Comparison of ENCODE assay signal across 12 cellular contexts in the genomic region with DNA sequence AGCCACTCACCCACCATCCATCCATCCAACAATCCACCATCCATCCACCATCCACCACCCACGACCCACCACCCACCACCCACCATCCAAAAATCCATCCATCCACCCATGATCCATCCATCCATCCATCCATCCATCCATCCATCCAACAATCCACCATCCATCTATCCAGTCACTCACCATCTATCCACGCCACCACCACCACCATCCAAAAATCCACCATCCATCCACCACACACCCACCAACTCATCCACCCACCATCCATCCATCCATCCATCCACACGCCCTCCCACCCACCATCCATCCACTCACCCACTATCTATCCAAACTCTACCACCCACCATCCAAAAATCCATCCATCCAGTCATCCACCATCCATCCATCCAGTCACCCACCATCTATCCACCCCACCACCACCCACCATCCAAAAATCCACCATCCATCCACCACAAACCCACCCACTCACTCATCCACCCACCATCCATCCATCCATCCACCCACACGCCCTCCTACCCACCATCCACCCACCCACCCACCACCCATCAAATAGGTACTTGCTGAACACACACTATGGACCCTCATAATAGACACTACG. TPM values are rescaled to one million over a fixed set of nuclear protein-coding genes. Genes with fewer than 3 reads are reported as not detected.
DNase-seq lines count a peak whose midpoint lies in the region; ATAC-seq, FAIRE-seq and TF ChIP-seq lines count a peak whose summit lies in the region.
"Had no signal": no experiment of that assay in that cellular context is flagged by ENCODE, and none has a peak within 500 bp of the region (broad histone marks: within the 10 kb centered on the region; RNA-seq: fewer than 3 reads in every experiment).

No MANE protein-coding gene starts in this region.

- peaks cover 12% of the 10 kb centered on the region for H3K4me1 Mint-ChIP-seq in activated T-cell treated with anti-CD3 and anti-CD28 coated beads, Interleukin-2, amount 50 U/mL, for 72 hours (ENCODE audit: low read depth)
- H3K4me1 Mint-ChIP-seq in stimulated activated memory B cell treated with anti-CD40 and anti-IgM and Interleukin-4, amounts not matched to agents 10 μg/mL and 1 μg/mL and 100 μg/mL, for 72 hours = peaks cover 26% of the 10 kb centered on the region
- H3K4me1 Mint-ChIP-seq: CD14-positive monocyte had no signal

- H2AK9ac ChIP-seq in IMR-90 (replicated peaks; ENCODE audit: low read depth, low read length, poor library complexity) = no peak overlapping the region

- peaks cover 7% of the 10 kb centered on the region for H3K9me1 ChIP-seq in IMR-90 (ENCODE audit: insufficient read depth, low read length)

- TF ChIP-seq RAD21 in IMR-90 (IDR thresholded peaks at IDR 0.05; ENCODE audit: low read length) = no peak
- no peak for TF ChIP-seq RAD21 in HepG2 (CRISPR knock-in tag; IDR thresholded peaks at IDR 0.05)

- no peak overlapping the region for H3K23ac ChIP-seq in IMR-90 (ENCODE audit: low read depth, low read length)

- H4K5ac ChIP-seq in IMR-90 (ENCODE audit: low read depth, low read length) = no peak overlapping the region

- TF ChIP-seq CTCF in IMR-90 (conservative IDR thresholded peaks at IDR 0.05; ENCODE audit: low read depth, low read length) (no peak), HepG2 (CRISPR knock-in tag; IDR thresholded peaks at IDR 0.05) (no peak)

- BruUV-seq in IMR-90 (replicated peaks; lab: Mats Ljungman, UMichigan) (no TSS peak), HepG2 (replicated peaks; lab: Mats Ljungman, UMichigan) (no TSS peak)

- no peak for TF ChIP-seq EP300 in HepG2 (IDR thresholded peaks at IDR 0.05; ENCODE audit: low read depth in 2 of 2, low read length in 2 of 2)
- no peak for TF ChIP-seq EP300 in HepG2 (CRISPR knock-in tag; IDR thresholded peaks at IDR 0.05; ENCODE audit: borderline replicate concordance)

- in situ Hi-C loops in IMR-90 (cut with MboI; ENCODE audit: low sequenced_read_pairs) (no loop called here), HepG2 (cut with HindIII; ENCODE audit: extremely low pct_ligation_motif_present, low pct_unique_long_range_greater_than_20kb) (no loop called here)

- no peaks in the 10 kb centered on the region for H3K27me3 Mint-ChIP-seq in activated T-cell treated with anti-CD3 and anti-CD28 coated beads, Interleukin-2, amount 50 U/mL, for 72 hours (ENCODE audit: low read depth)
- H3K27me3 Mint-ChIP-seq in stimulated activated memory B cell treated with anti-CD40 and anti-IgM and Interleukin-4, amounts not matched to agents 10 μg/mL and 1 μg/mL and 100 μg/mL, for 72 hours = no peaks in the 10 kb centered on the region

- H3K27me3 ChIP-seq in IMR-90 (ENCODE audit: control insufficient read depth, insufficient read depth, low read length) (no peaks in the 10 kb centered on the region), HepG2 (ENCODE audit: control insufficient read depth in 1 of 2, insufficient read depth in 2 of 2, low read length in 2 of 2) (no peaks in the 10 kb centered on the region)

- H2AK5ac ChIP-seq in IMR-90 (ENCODE audit: low read depth, low read length) = no peak overlapping the region

- ATAC-seq in activated T-cell treated with anti-CD3 and anti-CD28 coated beads, Interleukin-2, amount 50 U/mL, for 72 hours (replicated peaks in 1 of 2) = no peak
- no peak for ATAC-seq in IMR-90 (ENCODE audit: low read depth)
- ATAC-seq in stimulated activated memory B cell treated with anti-CD40 and anti-IgM and Interleukin-4, amounts not matched to agents 10 μg/mL and 1 μg/mL and 100 μg/mL, for 72 hours = no peak
- ATAC-seq in HepG2 = no peak
- ATAC-seq in GM21526 (IDR thresholded peaks at IDR 0.05; ENCODE audit: low FRiP score, unreplicated experiment) = no peak

- no peak overlapping the region for H3K4ac ChIP-seq in IMR-90 (ENCODE audit: low read depth, low read length)

- no peak for TF ChIP-seq POLR2A in IMR-90 (IDR thresholded peaks at IDR 0.05; ENCODE audit: low read depth, low read length)
- TF ChIP-seq POLR2A in HepG2 (IDR thresholded peaks at IDR 0.05; ENCODE audit: insufficient read depth in 1 of 2, low read depth in 2 of 2, low read length in 2 of 2) = no peak

- H2BK15ac ChIP-seq in IMR-90 (ENCODE audit: low read depth, low read length) = no peak overlapping the region

- POLR2A ChIA-PET in IMR-90 (lab: Charles Lee; ENCODE audit: unreplicated experiment) = no interaction called here
- POLR2A ChIA-PET in HepG2 (lab: Yijun Ruan, JAX) = no interaction called here

- peaks cover 33% of the 10 kb centered on the region for H3K36me3 ChIP-seq in IMR-90 (ENCODE audit: control insufficient read depth, insufficient read depth, low read length)
- H3K36me3 ChIP-seq in HepG2 (replicated peaks in 1 of 2; ENCODE audit: control insufficient read depth in 1 of 2, insufficient read depth in 2 of 2, low read length in 2 of 2) = peaks cover 9 to 37% of the 10 kb centered on the region in 2 experiments; a peak in 4 of 5 replicates

- no peak overlapping the region for H3K18ac ChIP-seq in IMR-90 (ENCODE audit: low read depth, low read length)

- no peak overlapping the region for H2BK20ac ChIP-seq in IMR-90 (ENCODE audit: low read depth, low read length)

- CTCF ChIA-PET in IMR-90 (lab: Yijun Ruan, JAX) (no interaction called here), HepG2 (lab: Yijun Ruan, JAX; ENCODE audit: low intra/inter-chr PET ratio, low total read pairs) (no interaction called here)

- no peak overlapping the region for H3K14ac ChIP-seq in IMR-90 (replicated peaks; ENCODE audit: low read depth, low read length)

- peak overlapping the region; percentile 54 for H2BK5ac ChIP-seq in IMR-90 (ENCODE audit: low read depth, low read length, poor library complexity, severe bottlenecking)

- no peak overlapping the region for H2AFZ ChIP-seq in IMR-90 (replicated peaks; ENCODE audit: low read length, poor library complexity)
- H2AFZ ChIP-seq in HepG2 (ENCODE audit: low read length) = no peak overlapping the region

- H3K27ac ChIP-seq in IMR-90 (ENCODE audit: insufficient read depth, low read length) (no peak overlapping the region), HepG2 (ENCODE audit: extremely low read length, insufficient read depth, low read length) (no peak overlapping the region)
- H3K27ac ChIP-seq: 22Rv1 had no signal

- 89 to 100% methylated on average over 2 to 4 of the region's 5 CpGs for WGBS in IMR-90 (ENCODE audit: extremely low coverage in 2 of 2, insufficient read length in 1 of 2), 2 experiments
- WGBS in HepG2 (ENCODE audit: low lambda C conversion rate) = 98% methylated on average over 5 of the region's 5 CpGs

- H3K27ac Mint-ChIP-seq in activated T-cell treated with anti-CD3 and anti-CD28 coated beads, Interleukin-2, amount 50 U/mL, for 72 hours = peak overlapping the region; percentile 13
- H3K27ac Mint-ChIP-seq in stimulated activated memory B cell treated with anti-CD40 and anti-IgM and Interleukin-4, amounts not matched to agents 10 μg/mL and 1 μg/mL and 100 μg/mL, for 72 hours = peak overlapping the region; percentile 51

- H3K9ac ChIP-seq in IMR-90 (ENCODE audit: low read depth, low read length) = no peak overlapping the region
- H3K9ac ChIP-seq in HepG2 (ENCODE audit: insufficient read depth, low read depth, low read length) = no peak overlapping the region

- no peak for DNase-seq in activated T-cell treated with anti-CD3 and anti-CD28 coated beads, Interleukin-2, amount 50 U/mL, for 72 hours
- DNase-seq in activated T-cell treated with anti-CD3 and anti-CD28 coated beads for 4 hours (no peak), IMR-90 (no peak), HepG2 (ENCODE audit: low spot score) (no peak)
- DNase-seq: DMS53, GF-D8 had no signal

- dilution Hi-C loops in IMR-90 (cut with HindIII; ENCODE audit: low sequenced_read_pairs, unreplicated experiment) = no loop called here

- H3K4me3 Mint-ChIP-seq in activated T-cell treated with anti-CD3 and anti-CD28 coated beads, Interleukin-2, amount 50 U/mL, for 72 hours = no peak overlapping the region
- H3K4me3 Mint-ChIP-seq in stimulated activated memory B cell treated with anti-CD40 and anti-IgM and Interleukin-4, amounts not matched to agents 10 μg/mL and 1 μg/mL and 100 μg/mL, for 72 hours = no peak overlapping the region

- H3K9me3 Mint-ChIP-seq in activated T-cell treated with anti-CD3 and anti-CD28 coated beads, Interleukin-2, amount 50 U/mL, for 72 hours = no peaks in the 10 kb centered on the region
- H3K9me3 Mint-ChIP-seq in stimulated activated memory B cell treated with anti-CD40 and anti-IgM and Interleukin-4, amounts not matched to agents 10 μg/mL and 1 μg/mL and 100 μg/mL, for 72 hours = peaks cover 11% of the 10 kb centered on the region

- H2BK120ac ChIP-seq in IMR-90 (ENCODE audit: low read depth, low read length) = no peak overlapping the region

- H4K91ac ChIP-seq in IMR-90 (ENCODE audit: insufficient read depth, low read depth, low read length) = no peak overlapping the region

- no peak for FAIRE-seq in HepG2 (lab: Jason Lieb, UNC)
- FAIRE-seq: GM19239, H54 had no signal

- intact Hi-C loops in IMR-90 (cut with micrococcal nuclease) = no loop called here
- intact Hi-C loops in HepG2 (cut with micrococcal nuclease; ENCODE audit: unreplicated experiment) = no loop called here

- no peak overlapping the region for H4K8ac ChIP-seq in IMR-90 (ENCODE audit: low read depth in 2 of 2, low read length in 2 of 2)

- peaks cover 4% of the 10 kb centered on the region; the same call in 1 of the 2 replicates for H4K20me1 ChIP-seq in IMR-90 (ENCODE audit: insufficient read depth, low read length)
- no peaks in the 10 kb centered on the region for H4K20me1 ChIP-seq in HepG2 (ENCODE audit: insufficient read depth, low read length)

- H3K4me2 ChIP-seq in IMR-90 (ENCODE audit: low read depth, low read length) (no peak overlapping the region), HepG2 (ENCODE audit: low read depth, low read length) (no peak overlapping the region)

- H3K36me3 Mint-ChIP-seq in activated T-cell treated with anti-CD3 and anti-CD28 coated beads, Interleukin-2, amount 50 U/mL, for 72 hours (ENCODE audit: insufficient read depth in 2 of 2) = peaks cover 6 to 7% of the 10 kb centered on the region in 2 donors
- peaks cover 46% of the 10 kb centered on the region for H3K36me3 Mint-ChIP-seq in stimulated activated memory B cell treated with anti-CD40 and anti-IgM and Interleukin-4, amounts not matched to agents 10 μg/mL and 1 μg/mL and 100 μg/mL, for 72 hours

- no peaks in the 10 kb centered on the region for H3K9me3 ChIP-seq in IMR-90 (ENCODE audit: control insufficient read depth, insufficient read depth, low read length)
- H3K9me3 ChIP-seq in HepG2 (ENCODE audit: low read length) = no peaks in the 10 kb centered on the region

- no peak overlapping the region for H3K56ac ChIP-seq in IMR-90 (ENCODE audit: extremely low read depth, insufficient read depth, low read length)

- no peaks in the 10 kb centered on the region for H3K4me1 ChIP-seq in IMR-90 (ENCODE audit: control insufficient read depth, insufficient read depth, low read length)
- no peaks in the 10 kb centered on the region for H3K4me1 ChIP-seq in HepG2 (ENCODE audit: insufficient read depth, low read length)

- H3K79me1 ChIP-seq in IMR-90 (ENCODE audit: low read depth in 1 of 2, low read length in 2 of 2) = peaks cover 31 to 42% of the 10 kb centered on the region in 2 experiments

- H3K79me2 ChIP-seq in HepG2 (ENCODE audit: insufficient read depth, low read length) = peaks cover 9% of the 10 kb centered on the region

- H3K4me3 ChIP-seq in IMR-90 (ENCODE audit: insufficient read depth, low read depth, low read length) = no peak overlapping the region
- no peak overlapping the region for H3K4me3 ChIP-seq in HepG2 (replicated peaks in 1 of 3; ENCODE audit: insufficient read depth in 1 of 3, low read depth in 2 of 3, low read length in 3 of 3)

RNA-seq across cellular contexts. Expression of gene DPH7, which starts 9.0 kb away (rescaled TPM):
- total RNA-seq in activated T-cell treated with anti-CD3 and anti-CD28 coated beads, Interleukin-2, amount 50 U/mL, for 72 hours = 10 to 100 TPM; 32.8 to 41.9 TPM
- total RNA-seq in IMR-90 (2012; rRNA removed) (12.2 and 12.5 TPM in 2 replicates), HepG2 (2016; rRNA removed; fragmentation: Illumina TruSeq; extraction: Trizol) (22.6 and 31.6 TPM in 2 replicates)
- polyA plus RNA-seq in IMR-90 (2012; rRNA removed) (33.0 and 33.7 TPM in 2 replicates), HepG2 (2011; rRNA removed) (27.6 and 36.9 TPM in 2 replicates)
- 20.7 and 23.8 TPM in 2 replicates for polyA plus RNA-seq in IMR-90 (2012; cell fraction: cytosol; rRNA removed)
- polyA plus RNA-seq in IMR-90 (2012; cell fraction: nucleus; rRNA removed; ENCODE audit: low replicate concordance) = 144 and 149 TPM in 2 replicates
- total RNA-seq in HepG2 (2016; cell fraction: cytosol; rRNA removed; fragmentation: Illumina TruSeq; extraction: Trizol; ENCODE audit: low read depth) = 23.7 and 28.0 TPM in 2 replicates
- total RNA-seq in HepG2 (2016; cell fraction: insoluble cytoplasmic fraction; rRNA removed; fragmentation: Illumina TruSeq; extraction: Trizol) = 21.4 and 31.8 TPM in 2 replicates
- 27.7 and 31.4 TPM in 2 replicates for total RNA-seq in HepG2 (2016; cell fraction: membrane; rRNA removed; fragmentation: Illumina TruSeq; extraction: Trizol)
- total RNA-seq in HepG2 (2016; cell fraction: nucleus; rRNA removed; fragmentation: Illumina TruSeq; extraction: Trizol) = 34.5 and 40.2 TPM in 2 replicates
- polyA plus RNA-seq in HepG2 (2011; cell fraction: cytosol; rRNA removed) = 15.3 and 20.0 TPM in 2 replicates
- 128 and 151 TPM in 2 replicates for polyA plus RNA-seq in HepG2 (2011; cell fraction: nucleus; rRNA removed)
- 15.1 and 23.7 TPM in 2 replicates for polyA plus RNA-seq in HepG2 (2012)
- polyA plus RNA-seq in HepG2 (2016; cell fraction: cytosol; fragmentation: Illumina TruSeq; extraction: Trizol; ENCODE audit: low read depth) = 12.4 and 19.6 TPM in 2 replicates
- polyA plus RNA-seq in HepG2 (2016; cell fraction: insoluble cytoplasmic fraction; fragmentation: Illumina TruSeq; extraction: Trizol; ENCODE audit: low read depth) = 16.4 and 19.1 TPM in 2 replicates
- polyA plus RNA-seq in HepG2 (2016; cell fraction: membrane; fragmentation: Illumina TruSeq; extraction: Trizol; ENCODE audit: low read depth) = 18.6 and 24.9 TPM in 2 replicates
- polyA plus RNA-seq in HepG2 (2016; cell fraction: nucleus; fragmentation: Illumina TruSeq; extraction: Trizol; ENCODE audit: insufficient read depth, low read depth) = 78.6 and 82.4 TPM in 2 replicates
- 13.7 and 46.0 TPM in 2 replicates for polyA minus RNA-seq in HepG2 (2011; rRNA and poly(A)+ RNA removed; ENCODE audit: low replicate concordance)
- polyA minus RNA-seq in HepG2 (2011; cell fraction: cytosol; rRNA and poly(A)+ RNA removed) = 4.0 and 7.5 TPM in 2 replicates
- polyA minus RNA-seq in HepG2 (2011; cell fraction: nucleus; rRNA and poly(A)+ RNA removed) = 27.8 and 33.3 TPM in 2 replicates

RNA-seq across cellular contexts. Expression of gene MRPL41, which starts 18.0 kb away (rescaled TPM):
- total RNA-seq in activated T-cell treated with anti-CD3 and anti-CD28 coated beads, Interleukin-2, amount 50 U/mL, for 72 hours = 10 to 100 TPM; 26.6 to 28.4 TPM
- total RNA-seq in IMR-90 (2012; rRNA removed) (15.6 and 23.6 TPM in 2 replicates), HepG2 (2016; rRNA removed; fragmentation: Illumina TruSeq; extraction: Trizol) (48.9 and 54.0 TPM in 2 replicates)
- polyA plus RNA-seq in IMR-90 (2012; rRNA removed) (38.9 and 58.9 TPM in 2 replicates), HepG2 (2011; rRNA removed) (20.9 and 23.4 TPM in 2 replicates)
- 56.0 and 58.7 TPM in 2 replicates for polyA plus RNA-seq in IMR-90 (2012; cell fraction: cytosol; rRNA removed)
- polyA plus RNA-seq in IMR-90 (2012; cell fraction: nucleus; rRNA removed; ENCODE audit: low replicate concordance) = 16.9 and 31.2 TPM in 2 replicates
- total RNA-seq in HepG2 (2016; cell fraction: cytosol; rRNA removed; fragmentation: Illumina TruSeq; extraction: Trizol; ENCODE audit: low read depth) = 48.5 and 55.5 TPM in 2 replicates
- 53.0 and 54.1 TPM in 2 replicates for total RNA-seq in HepG2 (2016; cell fraction: insoluble cytoplasmic fraction; rRNA removed; fragmentation: Illumina TruSeq; extraction: Trizol)
- total RNA-seq in HepG2 (2016; cell fraction: membrane; rRNA removed; fragmentation: Illumina TruSeq; extraction: Trizol) = 49.2 and 61.1 TPM in 2 replicates
- total RNA-seq in HepG2 (2016; cell fraction: nucleus; rRNA removed; fragmentation: Illumina TruSeq; extraction: Trizol) = 19.0 and 19.6 TPM in 2 replicates
- polyA plus RNA-seq in HepG2 (2011; cell fraction: cytosol; rRNA removed) = 18.5 and 46.9 TPM in 2 replicates
- polyA plus RNA-seq in HepG2 (2011; cell fraction: nucleus; rRNA removed) = 23.0 and 28.2 TPM in 2 replicates
- 15.6 and 26.9 TPM in 2 replicates for polyA plus RNA-seq in HepG2 (2012)
- polyA plus RNA-seq in HepG2 (2016; cell fraction: cytosol; fragmentation: Illumina TruSeq; extraction: Trizol; ENCODE audit: low read depth) = 54.8 and 61.0 TPM in 2 replicates
- 43.5 and 50.2 TPM in 2 replicates for polyA plus RNA-seq in HepG2 (2016; cell fraction: insoluble cytoplasmic fraction; fragmentation: Illumina TruSeq; extraction: Trizol; ENCODE audit: low read depth)
- polyA plus RNA-seq in HepG2 (2016; cell fraction: membrane; fragmentation: Illumina TruSeq; extraction: Trizol; ENCODE audit: low read depth) = 42.3 and 46.2 TPM in 2 replicates
- 35.6 and 38.1 TPM in 2 replicates for polyA plus RNA-seq in HepG2 (2016; cell fraction: nucleus; fragmentation: Illumina TruSeq; extraction: Trizol; ENCODE audit: insufficient read depth, low read depth)
- polyA minus RNA-seq in HepG2 (2011; rRNA and poly(A)+ RNA removed; ENCODE audit: low replicate concordance) = 6.4 and 7.1 TPM in 2 replicates
- polyA minus RNA-seq in HepG2 (2011; cell fraction: cytosol; rRNA and poly(A)+ RNA removed) = 8.6 and 11.1 TPM in 2 replicates
- polyA minus RNA-seq in HepG2 (2011; cell fraction: nucleus; rRNA and poly(A)+ RNA removed) = 2.1 and 2.2 TPM in 2 replicates

RNA-seq across cellular contexts. Expression of gene PNPLA7, which starts 19.5 kb away (rescaled TPM):
- total RNA-seq in activated T-cell treated with anti-CD3 and anti-CD28 coated beads, Interleukin-2, amount 50 U/mL, for 72 hours = 1 to 10 TPM; 6.8 to 8.2 TPM
- under 0.01 TPM in 2 replicates for total RNA-seq in IMR-90 (2012; rRNA removed)
- 0.70 and 0.89 TPM in 2 replicates for polyA plus RNA-seq in IMR-90 (2012; rRNA removed)
- polyA plus RNA-seq in IMR-90 (2012; cell fraction: cytosol; rRNA removed) = 0.24 and 0.37 TPM in 2 replicates
- polyA plus RNA-seq in IMR-90 (2012; cell fraction: nucleus; rRNA removed; ENCODE audit: low replicate concordance) = 7.6 and 9.3 TPM in 2 replicates
- 0.21 and 0.42 TPM in 2 replicates for total RNA-seq in HepG2 (2016; rRNA removed; fragmentation: Illumina TruSeq; extraction: Trizol)
- total RNA-seq in HepG2 (2016; cell fraction: cytosol; rRNA removed; fragmentation: Illumina TruSeq; extraction: Trizol; ENCODE audit: low read depth) = 0.30 and 0.53 TPM in 2 replicates
- 0.25 and 0.39 TPM in 2 replicates for total RNA-seq in HepG2 (2016; cell fraction: insoluble cytoplasmic fraction; rRNA removed; fragmentation: Illumina TruSeq; extraction: Trizol)
- 0.21 and 0.28 TPM in 2 replicates for total RNA-seq in HepG2 (2016; cell fraction: membrane; rRNA removed; fragmentation: Illumina TruSeq; extraction: Trizol)
- 0.69 and 0.87 TPM in 2 replicates for total RNA-seq in HepG2 (2016; cell fraction: nucleus; rRNA removed; fragmentation: Illumina TruSeq; extraction: Trizol)
- 1.5 and 1.9 TPM in 2 replicates for polyA plus RNA-seq in HepG2 (2011; rRNA removed)
- polyA plus RNA-seq in HepG2 (2011; cell fraction: cytosol; rRNA removed) = 0.77 and 1.1 TPM in 2 replicates
- 17.1 and 19.3 TPM in 2 replicates for polyA plus RNA-seq in HepG2 (2011; cell fraction: nucleus; rRNA removed)
- 3.1 and 3.5 TPM in 2 replicates for polyA plus RNA-seq in HepG2 (2012)
- 0.14 and 0.20 TPM in 2 replicates for polyA plus RNA-seq in HepG2 (2016; cell fraction: cytosol; fragmentation: Illumina TruSeq; extraction: Trizol; ENCODE audit: low read depth)
- polyA plus RNA-seq in HepG2 (2016; cell fraction: insoluble cytoplasmic fraction; fragmentation: Illumina TruSeq; extraction: Trizol; ENCODE audit: low read depth) = 0.43 and 0.47 TPM in 2 replicates
- 0.27 and 0.30 TPM in 2 replicates for polyA plus RNA-seq in HepG2 (2016; cell fraction: membrane; fragmentation: Illumina TruSeq; extraction: Trizol; ENCODE audit: low read depth)
- polyA plus RNA-seq in HepG2 (2016; cell fraction: nucleus; fragmentation: Illumina TruSeq; extraction: Trizol; ENCODE audit: insufficient read depth, low read depth) = 3.4 and 3.5 TPM in 2 replicates
- polyA minus RNA-seq in HepG2 (2011; rRNA and poly(A)+ RNA removed; ENCODE audit: low replicate concordance) = 1.2 and 1.9 TPM in 2 replicates
- polyA minus RNA-seq in HepG2 (2011; cell fraction: cytosol; rRNA and poly(A)+ RNA removed) = 0.49 and 1.6 TPM in 2 replicates
- polyA minus RNA-seq in HepG2 (2011; cell fraction: nucleus; rRNA and poly(A)+ RNA removed) = 2.7 and 2.9 TPM in 2 replicates

RNA-seq across cellular contexts. Expression of gene ZMYND19, which starts 20.6 kb away (rescaled TPM):
- total RNA-seq in activated T-cell treated with anti-CD3 and anti-CD28 coated beads, Interleukin-2, amount 50 U/mL, for 72 hours = 10 to 100 TPM; 27.4 to 34.5 TPM
- 14.3 and 16.4 TPM in 2 replicates for total RNA-seq in IMR-90 (2012; rRNA removed)
- polyA plus RNA-seq in IMR-90 (2012; rRNA removed) = 21.4 and 23.1 TPM in 2 replicates
- polyA plus RNA-seq in IMR-90 (2012; cell fraction: cytosol; rRNA removed) = 24.4 and 24.7 TPM in 2 replicates
- polyA plus RNA-seq in IMR-90 (2012; cell fraction: nucleus; rRNA removed; ENCODE audit: low replicate concordance) = 41.1 and 61.6 TPM in 2 replicates
- total RNA-seq in HepG2 (2016; rRNA removed; fragmentation: Illumina TruSeq; extraction: Trizol) = 29.6 and 38.7 TPM in 2 replicates
- total RNA-seq in HepG2 (2016; cell fraction: cytosol; rRNA removed; fragmentation: Illumina TruSeq; extraction: Trizol; ENCODE audit: low read depth) = 103 and 108 TPM in 2 replicates
- total RNA-seq in HepG2 (2016; cell fraction: insoluble cytoplasmic fraction; rRNA removed; fragmentation: Illumina TruSeq; extraction: Trizol) = 26.0 and 40.1 TPM in 2 replicates
- total RNA-seq in HepG2 (2016; cell fraction: membrane; rRNA removed; fragmentation: Illumina TruSeq; extraction: Trizol) = 93.6 and 97.4 TPM in 2 replicates
- total RNA-seq in HepG2 (2016; cell fraction: nucleus; rRNA removed; fragmentation: Illumina TruSeq; extraction: Trizol) = 26.3 and 30.8 TPM in 2 replicates
- 21.3 and 21.8 TPM in 2 replicates for polyA plus RNA-seq in HepG2 (2011; rRNA removed)
- polyA plus RNA-seq in HepG2 (2011; cell fraction: cytosol; rRNA removed) = 19.1 and 23.2 TPM in 2 replicates
- polyA plus RNA-seq in HepG2 (2011; cell fraction: nucleus; rRNA removed) = 46.9 and 49.7 TPM in 2 replicates
- polyA plus RNA-seq in HepG2 (2012) = 16.9 and 18.6 TPM in 2 replicates
- 80.6 TPM in 2 replicates for polyA plus RNA-seq in HepG2 (2016; cell fraction: cytosol; fragmentation: Illumina TruSeq; extraction: Trizol; ENCODE audit: low read depth)
- 32.1 and 34.5 TPM in 2 replicates for polyA plus RNA-seq in HepG2 (2016; cell fraction: insoluble cytoplasmic fraction; fragmentation: Illumina TruSeq; extraction: Trizol; ENCODE audit: low read depth)
- polyA plus RNA-seq in HepG2 (2016; cell fraction: membrane; fragmentation: Illumina TruSeq; extraction: Trizol; ENCODE audit: low read depth) = 89.7 and 93.0 TPM in 2 replicates
- 60.9 and 67.4 TPM in 2 replicates for polyA plus RNA-seq in HepG2 (2016; cell fraction: nucleus; fragmentation: Illumina TruSeq; extraction: Trizol; ENCODE audit: insufficient read depth, low read depth)
- 9.8 and 59.1 TPM in 2 replicates for polyA minus RNA-seq in HepG2 (2011; rRNA and poly(A)+ RNA removed; ENCODE audit: low replicate concordance)
- 6.4 and 6.5 TPM in 2 replicates for polyA minus RNA-seq in HepG2 (2011; cell fraction: cytosol; rRNA and poly(A)+ RNA removed)
- 13.0 and 13.1 TPM in 2 replicates for polyA minus RNA-seq in HepG2 (2011; cell fraction: nucleus; rRNA and poly(A)+ RNA removed)

RNA-seq across cellular contexts. Expression of gene ARRDC1, which starts 35.8 kb away (rescaled TPM):
- 10 to 100 TPM; 45.3 to 47.2 TPM for total RNA-seq in activated T-cell treated with anti-CD3 and anti-CD28 coated beads, Interleukin-2, amount 50 U/mL, for 72 hours
- total RNA-seq in IMR-90 (2012; rRNA removed) = 7.7 and 7.8 TPM in 2 replicates
- polyA plus RNA-seq in IMR-90 (2012; rRNA removed) = 37.8 and 41.4 TPM in 2 replicates
- 19.6 and 40.1 TPM in 2 replicates for polyA plus RNA-seq in IMR-90 (2012; cell fraction: cytosol; rRNA removed)
- polyA plus RNA-seq in IMR-90 (2012; cell fraction: nucleus; rRNA removed; ENCODE audit: low replicate concordance) = 177 and 484 TPM in 2 replicates
- total RNA-seq in HepG2 (2016; rRNA removed; fragmentation: Illumina TruSeq; extraction: Trizol) = 13.4 and 21.7 TPM in 2 replicates
- total RNA-seq in HepG2 (2016; cell fraction: cytosol; rRNA removed; fragmentation: Illumina TruSeq; extraction: Trizol; ENCODE audit: low read depth) = 8.4 and 10.0 TPM in 2 replicates
- total RNA-seq in HepG2 (2016; cell fraction: insoluble cytoplasmic fraction; rRNA removed; fragmentation: Illumina TruSeq; extraction: Trizol) = 12.6 and 23.4 TPM in 2 replicates
- total RNA-seq in HepG2 (2016; cell fraction: membrane; rRNA removed; fragmentation: Illumina TruSeq; extraction: Trizol) = 8.5 and 10.9 TPM in 2 replicates
- 14.0 and 15.0 TPM in 2 replicates for total RNA-seq in HepG2 (2016; cell fraction: nucleus; rRNA removed; fragmentation: Illumina TruSeq; extraction: Trizol)
- polyA plus RNA-seq in HepG2 (2011; rRNA removed) = 44.4 and 50.9 TPM in 2 replicates
- 23.8 and 38.3 TPM in 2 replicates for polyA plus RNA-seq in HepG2 (2011; cell fraction: cytosol; rRNA removed)
- polyA plus RNA-seq in HepG2 (2011; cell fraction: nucleus; rRNA removed) = 240 and 305 TPM in 2 replicates
- polyA plus RNA-seq in HepG2 (2012) = 16.2 and 19.0 TPM in 2 replicates
- polyA plus RNA-seq in HepG2 (2016; cell fraction: cytosol; fragmentation: Illumina TruSeq; extraction: Trizol; ENCODE audit: low read depth) = 5.5 and 7.1 TPM in 2 replicates
- 13.7 and 16.1 TPM in 2 replicates for polyA plus RNA-seq in HepG2 (2016; cell fraction: insoluble cytoplasmic fraction; fragmentation: Illumina TruSeq; extraction: Trizol; ENCODE audit: low read depth)
- 6.1 and 7.5 TPM in 2 replicates for polyA plus RNA-seq in HepG2 (2016; cell fraction: membrane; fragmentation: Illumina TruSeq; extraction: Trizol; ENCODE audit: low read depth)
- 53.7 and 57.4 TPM in 2 replicates for polyA plus RNA-seq in HepG2 (2016; cell fraction: nucleus; fragmentation: Illumina TruSeq; extraction: Trizol; ENCODE audit: insufficient read depth, low read depth)
- 48.5 and 187 TPM in 2 replicates for polyA minus RNA-seq in HepG2 (2011; rRNA and poly(A)+ RNA removed; ENCODE audit: low replicate concordance)
- polyA minus RNA-seq in HepG2 (2011; cell fraction: cytosol; rRNA and poly(A)+ RNA removed) = 10.7 and 12.0 TPM in 2 replicates
- polyA minus RNA-seq in HepG2 (2011; cell fraction: nucleus; rRNA and poly(A)+ RNA removed) = 32.6 and 32.9 TPM in 2 replicates
